Comparison of ENCODE assay signal across 1 cellular context in genomic region chr18:5622905-5623304, GRCh38.
TF ChIP-seq lines count a peak whose summit lies in the region.

No MANE protein-coding gene starts in this region.

TF ChIP-seq in IMR-90, 13 proteins besides CTCF, POLR2A, EP300 and RAD21:
- TF ChIP-seq BHLHE40 (IDR thresholded peaks at IDR 0.05; ENCODE audit: low read depth, low read length) (peak; percentile 28; the same call in 1 of the 2 replicates), MAZ (IDR thresholded peaks at IDR 0.05; ENCODE audit: borderline replicate concordance, low read depth, low read length) (no peak)
